ENCODE assay signal across 15 cellular contexts in the genomic region with DNA sequence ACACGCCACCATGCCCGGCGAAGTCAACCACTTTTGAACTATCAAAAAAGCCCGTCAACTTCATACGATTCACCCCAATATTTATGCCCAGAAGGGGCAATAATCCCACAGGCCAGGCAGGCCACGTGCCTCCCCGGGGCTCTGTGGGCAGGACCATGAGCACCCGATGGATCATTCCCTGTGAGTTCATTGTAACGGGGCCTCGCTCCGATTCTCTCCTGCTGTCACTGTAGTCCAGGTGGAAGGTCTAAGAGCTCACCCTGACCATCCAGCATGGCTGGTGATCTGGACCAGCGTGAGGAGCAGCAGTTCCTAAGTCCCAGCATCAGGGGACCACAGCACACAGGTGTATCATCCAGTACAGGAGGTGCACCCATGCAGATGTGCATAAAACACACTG.
DNase-seq lines count a peak whose midpoint lies in the region; ATAC-seq and TF ChIP-seq lines count a peak whose summit lies in the region.
"Had no signal": no experiment of that assay in that cellular context is flagged by ENCODE, and none has a peak within 500 bp of the region (broad histone marks: within the 10 kb centered on the region; RNA-seq: fewer than 3 reads in every experiment).

No MANE protein-coding gene starts in this region.

- H4K20me1 ChIP-seq in neural progenitor cell (ENCODE audit: low read depth) = no peaks in the 10 kb centered on the region

- no peak overlapping the region for H3K4me2 ChIP-seq in neural progenitor cell
- H3K4me2 ChIP-seq: A549, PC-9 had no signal

- H3K27ac ChIP-seq in neural progenitor cell = no peak overlapping the region
- H3K27ac ChIP-seq: A549, C4-2B, PC-9 had no signal

- H3F3A ChIP-seq in neural progenitor cell (ENCODE audit: low read depth) = no peaks in the 10 kb centered on the region

- H3K27me3 Mint-ChIP-seq in brain (peaks cover 19% of the 10 kb centered on the region), neural progenitor cell (ENCODE audit: insufficient read depth, low read depth) (peaks cover 9% of the 10 kb centered on the region)

- peak; percentile 24 for DNase-seq in activated effector memory CD4-positive, alpha-beta T cell treated with anti-CD3 and anti-CD28 coated beads, Interleukin-2, amount 50 U/mL, for 16 hours
- no peak for DNase-seq in activated effector memory CD4-positive, alpha-beta T cell treated with Interleukin-2 at 50 U/mL for 16 hours
- DNase-seq in neural progenitor cell (ENCODE audit: low spot score) (no peak), Kasumi-1 (lab: John Stamatoyannopoulos, UW) (no peak), NCI-H1105 (lab: John Stamatoyannopoulos, UW) (no peak)
- no peak for DNase-seq in stimulated activated effector memory CD8-positive, alpha-beta T cell treated with anti-CD3 and anti-CD28 coated beads, Interleukin-12 subunit alpha, Interleukin-12 subunit beta, amount 100 ng/mL, for 72 hours (ENCODE audit: low spot score in 2 of 2)
- DNase-seq: HCEC 1CT, NCI-H748 treated with DMSO at 0.1 percent for 48 hours, PC-9, Right ventricle myocardium superior had no signal

- no peak for ATAC-seq in stimulated activated effector memory CD8-positive, alpha-beta T cell treated with anti-CD3 and anti-CD28 coated beads, Interleukin-12 subunit alpha, Interleukin-12 subunit beta, amount 100 ng/mL, for 72 hours
- ATAC-seq in HG03139 (IDR thresholded peaks at IDR 0.05; ENCODE audit: unreplicated experiment) = no peak
- ATAC-seq: A549 had no signal

- no peak overlapping the region for H2AFZ ChIP-seq in neural progenitor cell (replicated peaks)
- H2AFZ ChIP-seq: PC-9 had no signal

- peaks cover 13% of the 10 kb centered on the region for H3K4me1 ChIP-seq in neural progenitor cell
- H3K4me1 ChIP-seq: A549, Caco-2 had no signal

- H3K4me3 ChIP-seq in neural progenitor cell = no peak overlapping the region
- H3K4me3 ChIP-seq: A549, PC-9 had no signal

- TF ChIP-seq CTCF in brain (conservative IDR thresholded peaks at IDR 0.05) (no peak), neural progenitor cell (IDR thresholded peaks at IDR 0.05) (no peak)

- H3K4me1 Mint-ChIP-seq in brain (peaks cover 30% of the 10 kb centered on the region), neural progenitor cell (peaks cover 9% of the 10 kb centered on the region)
- peaks cover 5% of the 10 kb centered on the region for H3K4me1 Mint-ChIP-seq in stimulated activated effector memory CD8-positive, alpha-beta T cell treated with anti-CD3 and anti-CD28 coated beads, Interleukin-12 subunit alpha, Interleukin-12 subunit beta, amount 100 ng/mL, for 72 hours

- H3K4me3 Mint-ChIP-seq in brain = peak overlapping the region in 1 of 5 experiments; percentile 59
- H3K4me3 Mint-ChIP-seq in neural progenitor cell = peak overlapping the region; percentile 36
- H3K4me3 Mint-ChIP-seq in stimulated activated effector memory CD8-positive, alpha-beta T cell treated with anti-CD3 and anti-CD28 coated beads, Interleukin-12 subunit alpha, Interleukin-12 subunit beta, amount 100 ng/mL, for 72 hours = no peak overlapping the region

- H3K27ac Mint-ChIP-seq in brain (peak overlapping the region in 3 of 5 experiments; percentile 30 to 95 (median 72)), neural progenitor cell (no peak overlapping the region)
- H3K27ac Mint-ChIP-seq in stimulated activated effector memory CD8-positive, alpha-beta T cell treated with anti-CD3 and anti-CD28 coated beads, Interleukin-12 subunit alpha, Interleukin-12 subunit beta, amount 100 ng/mL, for 72 hours = peak overlapping the region; percentile 46

- no peaks in the 10 kb centered on the region for H3K9me3 ChIP-seq in neural progenitor cell (ENCODE audit: low read depth)
- H3K9me3 ChIP-seq: A549, Caco-2 had no signal

- no peaks in the 10 kb centered on the region for H3K79me2 ChIP-seq in neural progenitor cell (ENCODE audit: low read depth)

- peaks cover 15% of the 10 kb centered on the region for H3K27me3 ChIP-seq in neural progenitor cell

- H3K36me3 Mint-ChIP-seq in brain (peaks cover 22% of the 10 kb centered on the region), neural progenitor cell (peaks cover 8% of the 10 kb centered on the region)
- no peaks in the 10 kb centered on the region for H3K36me3 Mint-ChIP-seq in stimulated activated effector memory CD8-positive, alpha-beta T cell treated with anti-CD3 and anti-CD28 coated beads, Interleukin-12 subunit alpha, Interleukin-12 subunit beta, amount 100 ng/mL, for 72 hours

- H3K36me3 ChIP-seq in neural progenitor cell = no peaks in the 10 kb centered on the region

- no peak overlapping the region for H3K9ac ChIP-seq in neural progenitor cell

- H3K9me3 Mint-ChIP-seq in brain (peaks cover 10 to 40% (median 27%) of the 10 kb centered on the region in 5 experiments), neural progenitor cell (peaks cover 30% of the 10 kb centered on the region)
- no peaks in the 10 kb centered on the region for H3K9me3 Mint-ChIP-seq in stimulated activated effector memory CD8-positive, alpha-beta T cell treated with anti-CD3 and anti-CD28 coated beads, Interleukin-12 subunit alpha, Interleukin-12 subunit beta, amount 100 ng/mL, for 72 hours
